ENCODE assay signal across 1 cellular context in genomic region chr20:15155848-15156401, GRCh38.
TF ChIP-seq lines count a peak whose summit lies in the region.

No MANE protein-coding gene starts in this region.

TF ChIP-seq in SK-N-SH treated with all-trans-retinoic acid at 6 μM for 48 hours, 23 proteins besides CTCF, POLR2A, EP300 and RAD21 (continued from another document):
- TF ChIP-seq TSHZ2 (CRISPR knock-in tag; IDR thresholded peaks at IDR 0.05) (no peak), CREB5 (CRISPR knock-in tag; IDR thresholded peaks at IDR 0.05; ENCODE audit: low read depth) (no peak), ESRRG (CRISPR knock-in tag; IDR thresholded peaks at IDR 0.05) (no peak), ZC3H10 (CRISPR knock-in tag; IDR thresholded peaks at IDR 0.05) (no peak), PPARA (CRISPR knock-in tag; IDR thresholded peaks at IDR 0.05; ENCODE audit: borderline replicate concordance) (no peak), ZFP30 (CRISPR knock-in tag; IDR thresholded peaks at IDR 0.05) (no peak), SNAI2 (CRISPR knock-in tag; IDR thresholded peaks at IDR 0.05) (no peak), BACH2 (CRISPR knock-in tag; IDR thresholded peaks at IDR 0.05; ENCODE audit: borderline replicate concordance) (no peak), ZFP3 (CRISPR knock-in tag; IDR thresholded peaks at IDR 0.05) (no peak)
TF ChIP-seq in SK-N-SH treated with all-trans-retinoic acid at 6 μM for 48 hours: peak in this region for 0.
